ENCODE assay signal across 1 cellular context in the genomic region with DNA sequence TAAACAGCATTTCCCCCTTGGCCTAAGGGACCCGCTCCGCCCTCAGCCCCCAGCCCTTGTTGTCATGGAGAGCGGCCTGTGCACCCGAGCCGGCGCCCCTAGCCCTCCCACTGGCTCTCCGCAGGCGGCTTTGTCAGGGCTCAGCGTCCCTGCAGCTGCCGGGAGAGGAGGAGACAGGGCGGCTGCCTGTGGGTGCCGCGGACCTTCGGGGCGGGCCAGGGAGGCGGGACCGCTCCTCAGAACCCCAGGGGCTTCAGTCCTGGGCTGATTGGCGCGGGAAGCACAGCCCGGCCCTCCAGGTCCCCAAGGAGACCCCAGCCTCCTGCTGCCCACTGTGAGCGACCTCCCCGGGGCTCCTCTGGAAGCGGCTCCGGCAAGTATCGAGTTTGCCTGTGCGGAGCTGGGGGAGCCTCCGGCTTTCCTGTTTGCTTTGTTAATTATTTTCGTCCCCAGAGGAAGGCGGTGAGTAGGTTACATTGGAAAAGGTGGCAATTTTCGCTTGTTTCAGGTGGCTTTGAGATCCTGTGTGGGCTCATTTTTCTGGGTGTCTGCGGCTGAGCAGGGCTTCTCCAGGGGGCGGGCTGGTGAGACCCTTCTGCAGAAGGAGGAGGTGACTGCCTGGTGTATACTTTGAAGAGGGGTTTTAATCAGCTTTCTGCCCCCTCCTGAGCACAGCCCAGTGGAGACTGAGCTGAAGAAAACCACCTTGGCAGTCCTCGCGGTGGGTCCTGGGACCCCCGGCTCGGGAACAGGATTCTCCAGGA.
TF ChIP-seq lines count a peak whose summit lies in the region.

A gene with protein sequence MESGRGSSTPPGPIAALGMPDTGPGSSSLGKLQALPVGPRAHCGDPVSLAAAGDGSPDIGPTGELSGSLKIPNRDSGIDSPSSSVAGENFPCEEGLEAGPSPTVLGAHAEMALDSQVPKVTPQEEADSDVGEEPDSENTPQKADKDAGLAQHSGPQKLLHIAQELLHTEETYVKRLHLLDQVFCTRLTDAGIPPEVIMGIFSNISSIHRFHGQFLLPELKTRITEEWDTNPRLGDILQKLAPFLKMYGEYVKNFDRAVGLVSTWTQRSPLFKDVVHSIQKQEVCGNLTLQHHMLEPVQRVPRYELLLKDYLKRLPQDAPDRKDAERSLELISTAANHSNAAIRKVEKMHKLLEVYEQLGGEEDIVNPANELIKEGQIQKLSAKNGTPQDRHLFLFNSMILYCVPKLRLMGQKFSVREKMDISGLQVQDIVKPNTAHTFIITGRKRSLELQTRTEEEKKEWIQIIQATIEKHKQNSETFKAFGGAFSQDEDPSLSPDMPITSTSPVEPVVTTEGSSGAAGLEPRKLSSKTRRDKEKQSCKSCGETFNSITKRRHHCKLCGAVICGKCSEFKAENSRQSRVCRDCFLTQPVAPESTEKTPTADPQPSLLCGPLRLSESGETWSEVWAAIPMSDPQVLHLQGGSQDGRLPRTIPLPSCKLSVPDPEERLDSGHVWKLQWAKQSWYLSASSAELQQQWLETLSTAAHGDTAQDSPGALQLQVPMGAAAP (plus strand): TSS at position 256 of the 764 bp plus-strand sequence. CDS start 28,734 bp downstream, outside the sequence.

TF ChIP-seq in H1, 55 proteins besides CTCF, POLR2A, EP300 and RAD21:
- TF ChIP-seq CHD1 (IDR thresholded peaks at IDR 0.05; ENCODE audit: low read depth, low read length) (no peak), CBX5 (IDR thresholded peaks at IDR 0.05; ENCODE audit: low read depth, low read length) (no peak), CHD2 (IDR thresholded peaks at IDR 0.05; ENCODE audit: low read length) (no peak), TAF1 (IDR thresholded peaks at IDR 0.05; ENCODE audit: low read depth, low read length) (0 out of 2 replicates have a peak, but pooled peaks have one; percentile 25), HDAC2 (IDR thresholded peaks at IDR 0.05; ENCODE audit: borderline replicate concordance in 1 of 2, low read depth in 2 of 2, low read length in 2 of 2) (no peak), ASH2L (IDR thresholded peaks at IDR 0.05; ENCODE audit: low read length) (no peak)
- TF ChIP-seq, protein P1, sequence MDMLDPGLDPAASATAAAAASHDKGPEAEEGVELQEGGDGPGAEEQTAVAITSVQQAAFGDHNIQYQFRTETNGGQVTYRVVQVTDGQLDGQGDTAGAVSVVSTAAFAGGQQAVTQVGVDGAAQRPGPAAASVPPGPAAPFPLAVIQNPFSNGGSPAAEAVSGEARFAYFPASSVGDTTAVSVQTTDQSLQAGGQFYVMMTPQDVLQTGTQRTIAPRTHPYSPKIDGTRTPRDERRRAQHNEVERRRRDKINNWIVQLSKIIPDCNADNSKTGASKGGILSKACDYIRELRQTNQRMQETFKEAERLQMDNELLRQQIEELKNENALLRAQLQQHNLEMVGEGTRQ (IDR thresholded peaks at IDR 0.05; ENCODE audit: low read length) = no peak
